8 cellular contexts compared by ENCODE assay signal in genomic region chr19:1001538-1002166, GRCh38. TPM values are rescaled to one million over a fixed set of nuclear protein-coding genes. Genes with fewer than 3 reads are reported as not detected.
DNase-seq lines count a peak whose midpoint lies in the region; ATAC-seq, FAIRE-seq and TF ChIP-seq lines count a peak whose summit lies in the region.

No MANE protein-coding gene starts in this region.

- BruUV-seq in HCT116 (replicated peaks; lab: Mats Ljungman, UMichigan) (no TSS peak), GM12878 (replicated peaks; lab: Mats Ljungman, UMichigan) (no TSS peak)

- no peaks in the 10 kb centered on the region for H4K20me1 ChIP-seq in HCT116 (ENCODE audit: insufficient read depth)
- no peaks in the 10 kb centered on the region for H4K20me1 ChIP-seq in GM12878 (ENCODE audit: control insufficient read depth, insufficient read depth)

- peak; percentile 81 for DNase-seq in AG20443 (ENCODE audit: low spot score)
- no peak for DNase-seq in HCT116 (ENCODE audit: low read depth, low spot score)
- DNase-seq in T1000 (lab: John Stamatoyannopoulos, UW), result peak; percentile 51
- no peak for DNase-seq in GM12878 (ENCODE audit: low read depth, low spot score)
- no peak for DNase-seq in kidney epithelial cell (ENCODE audit: low read depth)
- DNase-seq in stimulated activated CD8-positive, alpha-beta memory T cell treated with anti-CD3 and anti-CD28 coated beads, Interleukin-12 subunit alpha, Interleukin-12 subunit beta, amount 100 ng/mL, for 1 hour (ENCODE audit: low read depth), result peak; percentile 63
- no peak for DNase-seq in mucosa of gallbladder (ENCODE audit: low spot score)
- no peak for DNase-seq in hippocampal formation (lab: John Stamatoyannopoulos, UW)

- SMC1A ChIA-PET in GM12878 (lab: Charles Lee; ENCODE audit: uncharacterized antibody, unreplicated experiment), result interaction anchor here (1.0 kb wide), 1 partner anchor 202 kb away, joined by 6 read pairs; no protein-coding TSS in a partner anchor

- POLR2A ChIA-PET in HCT116 (lab: Charles Lee), result no interaction called here
- POLR2A ChIA-PET in GM12878 (lab: Charles Lee), result interaction anchor here (0.6 to 1.1 kb wide), 3 partner anchors 18 to 231 kb away, joined by 3 read pairs; partner anchors contain the start of genes MED16 and RNU6-9

- H3K4me1 ChIP-seq in HCT116 (ENCODE audit: control insufficient read depth in 1 of 2, insufficient read depth in 2 of 2, low read length in 2 of 2) (peaks cover 5 to 12% of the 10 kb centered on the region in 2 experiments; a peak in 3 of 4 replicates), GM12878 (ENCODE audit: control insufficient read depth, insufficient read depth, low read length) (no peaks in the 10 kb centered on the region)

- H3K36me3 ChIP-seq in HCT116 (ENCODE audit: control insufficient read depth in 1 of 2, insufficient read depth in 2 of 2, low read length in 2 of 2), result no peaks in the 10 kb centered on the region
- H3K36me3 ChIP-seq in GM12878 (ENCODE audit: control insufficient read depth in 2 of 2, insufficient read depth in 2 of 2, low read length in 1 of 2), result no peaks in the 10 kb centered on the region
- H3K36me3 ChIP-seq in kidney epithelial cell (ENCODE audit: control insufficient read depth, insufficient read depth, low read length), result no peaks in the 10 kb centered on the region

- H3K27me3 ChIP-seq in HCT116 (ENCODE audit: insufficient read depth, low read length) (no peaks in the 10 kb centered on the region), GM12878 (replicated peaks in 1 of 2; ENCODE audit: control insufficient read depth in 2 of 2, insufficient read depth in 2 of 2, low read length in 1 of 2) (peaks cover 3 to 5% of the 10 kb centered on the region in 2 experiments; a peak in 3 of 4 replicates), kidney epithelial cell (ENCODE audit: control insufficient read depth, insufficient read depth, low read length) (peaks cover 60% of the 10 kb centered on the region)

- no peak overlapping the region for H3K27ac ChIP-seq in HCT116 (ENCODE audit: low read depth, low read length)
- no peak overlapping the region for H3K27ac ChIP-seq in GM12878 (ENCODE audit: control insufficient read depth, insufficient read depth)

- TF ChIP-seq EP300 in GM12878 (IDR thresholded peaks at IDR 0.05; ENCODE audit: borderline replicate concordance in 1 of 2, control insufficient read depth in 1 of 2, low read depth in 2 of 2, low read length in 2 of 2), result no peak

- H3K79me2 ChIP-seq in HCT116 (ENCODE audit: insufficient read depth, low read length), result no peaks in the 10 kb centered on the region
- H3K79me2 ChIP-seq in GM12878 (ENCODE audit: control insufficient read depth, insufficient read depth, low read length), result no peaks in the 10 kb centered on the region

- H3K4me2 ChIP-seq in HCT116 (ENCODE audit: low read length), result peak overlapping the region; percentile 28
- H3K4me2 ChIP-seq in GM12878 (ENCODE audit: control insufficient read depth, insufficient read depth), result no peak overlapping the region

- TF ChIP-seq RAD21 in HCT116 (IDR thresholded peaks at IDR 0.05; ENCODE audit: low read depth) (peak; percentile 91), GM12878 (IDR thresholded peaks at IDR 0.05; ENCODE audit: insufficient read depth, low read depth, low read length) (peak; percentile 66)

- no peak overlapping the region for H3K9ac ChIP-seq in HCT116 (ENCODE audit: low read length)
- no peak overlapping the region for H3K9ac ChIP-seq in GM12878 (ENCODE audit: control insufficient read depth, insufficient read depth, low read length)

- H3K4me3 ChIP-seq in HCT116 (replicated peaks in 1 of 2; ENCODE audit: low read depth in 1 of 2, low read length in 2 of 2) (no peak overlapping the region), GM12878 (no peak overlapping the region), kidney epithelial cell (ENCODE audit: low read depth, low read length) (no peak overlapping the region)

- intact Hi-C loops in HCT116 (cut with micrococcal nuclease) (no loop called here), GM12878 (cut with micrococcal nuclease; ENCODE audit: unreplicated experiment) (loop anchor here (1.0 kb wide), 1 partner anchor 80 kb away; no protein-coding TSS in a partner anchor)

- peak; percentile 81 to 89 (median 87) for TF ChIP-seq CTCF in HCT116 (IDR thresholded peaks at IDR 0.05 in 2 of 3, conservative IDR thresholded peaks at IDR 0.05 in 1 of 3; ENCODE audit: borderline replicate concordance in 1 of 3, insufficient read depth in 1 of 3, low read depth in 2 of 3, low read length in 2 of 3)
- TF ChIP-seq CTCF in GM12878 (IDR thresholded peaks at IDR 0.05 in 2 of 3, conservative IDR thresholded peaks at IDR 0.05 in 1 of 3; ENCODE audit: control insufficient read depth in 2 of 3, extremely low read depth in 1 of 3, insufficient read depth in 1 of 3, low read depth in 3 of 3, low read length in 3 of 3), result peak; percentile 86 to 95 (median 95)
- TF ChIP-seq CTCF in kidney epithelial cell (IDR thresholded peaks at IDR 0.05; ENCODE audit: insufficient read depth, low read length, poor library complexity, severe bottlenecking), result peak; percentile 92

- CTCF ChIA-PET in HCT116 (lab: Charles Lee) (no interaction called here), GM12878 (lab: Yijun Ruan, JAX) (interaction anchor here (0.7 to 1.4 kb wide), 5 partner anchors 20 to 224 kb away, joined by 3 to 4 read pairs (median 3); partner anchors contain the start of gene RNU6-2)

- H3K9me3 ChIP-seq in HCT116 (ENCODE audit: control insufficient read depth in 1 of 2, insufficient read depth in 1 of 2, low read depth in 1 of 2, low read length in 2 of 2), result no peaks in the 10 kb centered on the region
- no peaks in the 10 kb centered on the region for H3K9me3 ChIP-seq in GM12878 (replicated peaks; ENCODE audit: control insufficient read depth, insufficient read depth, low read length)

- RAD21 ChIA-PET in HCT116 (lab: Charles Lee; ENCODE audit: low non-redundant PET in 1 of 2, low total read pairs in 2 of 2, uncharacterized antibody in 2 of 2, unreplicated experiment in 2 of 2) (interaction anchor here in 1 of 2 experiments (0.6 kb wide), 1 partner anchor 85 kb away, joined by 3 read pairs; no protein-coding TSS in a partner anchor), GM12878 (lab: Charles Lee; ENCODE audit: unreplicated experiment) (interaction anchor here (0.6 to 1.4 kb wide), 4 partner anchors 91 to 203 kb away, joined by 3 to 4 read pairs (median 4); no protein-coding TSS in a partner anchor)

- TF ChIP-seq POLR2A in HCT116 (IDR thresholded peaks at IDR 0.05; ENCODE audit: borderline replicate concordance, extremely low read depth, insufficient read depth, insufficient read length), result no peak
- TF ChIP-seq POLR2A in GM12878 (IDR thresholded peaks at IDR 0.05; ENCODE audit: low read depth, low read length), result no peak

- H3K9me2 ChIP-seq in HCT116 (ENCODE audit: insufficient read depth), result no peaks in the 10 kb centered on the region

- FAIRE-seq in GM12878 (lab: Jason Lieb, UNC), result no peak

- in situ Hi-C loops in GM12878 (cut with MboI), result no loop called here

- peak; percentile 77 for ATAC-seq in HCT116
- ATAC-seq in GM12878, result peak; percentile 92

- H2AFZ ChIP-seq in HCT116 (ENCODE audit: low read depth, low read length, poor library complexity, severe bottlenecking) (peak overlapping the region; percentile 17), GM12878 (ENCODE audit: control insufficient read depth, low read depth, low read length) (no peak overlapping the region)

- WGBS in GM12878 (ENCODE audit: insufficient coverage, insufficient replicate concordance, low lambda C conversion rate, missing lambda C conversion rate), result 12% methylated on average over 20 of the region's 20 CpGs

RNA-seq across cellular contexts. Expression of gene GRIN3B, which starts 1.4 kb away (rescaled TPM):
- total RNA-seq in HCT116 (2021; ENCODE audit: unreplicated experiment), result 0.69 TPM
- polyA plus RNA-seq in HCT116 (2012), result 0.64 and 0.65 TPM in 2 replicates
- total RNA-seq in GM12878 (2013; cell fraction: nucleolus; rRNA removed), result 0.15 and 0.17 TPM in 2 replicates
- total RNA-seq in GM12878 (2014; rRNA removed), result not detected in 2 replicates
- total RNA-seq in GM12878 (2014; rRNA removed; fragmentation: Illumina TruSeq; extraction: Trizol), result not detected in 2 replicates
- 0.15 TPM in 1 of 2 replicates, not detected in the other for total RNA-seq in GM12878 (2021)
- not detected for polyA plus RNA-seq in GM12878 (2011; ENCODE audit: low read depth)
- polyA plus RNA-seq in GM12878 (2011; rRNA removed), result not detected in 2 replicates
- polyA plus RNA-seq in GM12878 (2011; cell fraction: cytosol; rRNA removed), result 0.20 TPM in 1 of 2 replicates, not detected in the other
- 0.04 and 0.10 TPM in 2 replicates for polyA plus RNA-seq in GM12878 (2011; cell fraction: nucleus; rRNA removed)
- 0.11 and 0.26 TPM in 2 replicates for polyA plus RNA-seq in GM12878 (2012)
- not detected in 2 replicates for polyA plus RNA-seq in GM12878 (2014; fragmentation: Illumina TruSeq; extraction: Trizol)
- polyA plus RNA-seq in GM12878 (2014; fragmentation: Nextera tagmentation; extraction: Ambion mirVana), result not detected
- not detected in 2 replicates for polyA plus RNA-seq in GM12878 (2014; rRNA removed)
- not detected for polyA plus RNA-seq in GM12878 (2016; fragmentation: Nextera tagmentation; extraction: Ambion mirVana)
- not detected in 2 replicates for polyA minus RNA-seq in GM12878 (2011; rRNA and poly(A)+ RNA removed)
- polyA minus RNA-seq in GM12878 (2011; cell fraction: cytosol; rRNA and poly(A)+ RNA removed), result not detected in 2 replicates
- polyA minus RNA-seq in GM12878 (2011; cell fraction: nucleus; rRNA and poly(A)+ RNA removed), result not detected in 2 replicates
- 0.08 and 1.6 TPM in 2 replicates for total RNA-seq in kidney epithelial cell
- 0.06 TPM for total RNA-seq in mucosa of gallbladder

RNA-seq across cellular contexts. Expression of gene WDR18, which starts 17.5 kb away (rescaled TPM):
- total RNA-seq in HCT116 (2021; ENCODE audit: unreplicated experiment), result 124 TPM
- 104 and 106 TPM in 2 replicates for polyA plus RNA-seq in HCT116 (2012)
- 32.4 and 34.2 TPM in 2 replicates for total RNA-seq in GM12878 (2013; cell fraction: nucleolus; rRNA removed)
- 85.0 and 97.5 TPM in 2 replicates for total RNA-seq in GM12878 (2014; rRNA removed)
- total RNA-seq in GM12878 (2014; rRNA removed; fragmentation: Illumina TruSeq; extraction: Trizol), result 13.6 and 16.5 TPM in 2 replicates
- total RNA-seq in GM12878 (2021), result 92.1 and 97.3 TPM in 2 replicates
- 15.8 TPM for polyA plus RNA-seq in GM12878 (2011; ENCODE audit: low read depth)
- polyA plus RNA-seq in GM12878 (2011; rRNA removed), result 7.5 and 27.3 TPM in 2 replicates
- 48.8 and 85.0 TPM in 2 replicates for polyA plus RNA-seq in GM12878 (2011; cell fraction: cytosol; rRNA removed)
- 165 and 192 TPM in 2 replicates for polyA plus RNA-seq in GM12878 (2011; cell fraction: nucleus; rRNA removed)
- polyA plus RNA-seq in GM12878 (2012), result 49.6 and 54.3 TPM in 2 replicates
- 4.5 and 8.8 TPM in 2 replicates for polyA plus RNA-seq in GM12878 (2014; fragmentation: Illumina TruSeq; extraction: Trizol)
- polyA plus RNA-seq in GM12878 (2014; fragmentation: Nextera tagmentation; extraction: Ambion mirVana), result 1 to 10 TPM; 3.0 to 3.3 TPM
- polyA plus RNA-seq in GM12878 (2014; rRNA removed), result 106 and 131 TPM in 2 replicates
- polyA plus RNA-seq in GM12878 (2016; fragmentation: Nextera tagmentation; extraction: Ambion mirVana), result 100 to 1,000 TPM; 192 to 206 TPM
- polyA minus RNA-seq in GM12878 (2011; rRNA and poly(A)+ RNA removed), result 22.5 and 45.0 TPM in 2 replicates
- polyA minus RNA-seq in GM12878 (2011; cell fraction: cytosol; rRNA and poly(A)+ RNA removed), result 36.3 and 42.0 TPM in 2 replicates
- polyA minus RNA-seq in GM12878 (2011; cell fraction: nucleus; rRNA and poly(A)+ RNA removed), result 27.1 and 39.9 TPM in 2 replicates
- 54.6 and 65.0 TPM in 2 replicates for total RNA-seq in kidney epithelial cell
- total RNA-seq in mucosa of gallbladder, result 52.5 TPM

RNA-seq across cellular contexts. Expression of gene TMEM259, which starts 19.3 kb away (rescaled TPM):
- total RNA-seq in HCT116 (2021; ENCODE audit: unreplicated experiment), result 202 TPM
- polyA plus RNA-seq in HCT116 (2012), result 168 and 187 TPM in 2 replicates
- total RNA-seq in GM12878 (2013; cell fraction: nucleolus; rRNA removed), result 180 and 203 TPM in 2 replicates
- 120 and 143 TPM in 2 replicates for total RNA-seq in GM12878 (2014; rRNA removed)
- total RNA-seq in GM12878 (2014; rRNA removed; fragmentation: Illumina TruSeq; extraction: Trizol), result 28.6 and 32.3 TPM in 2 replicates
- 144 and 155 TPM in 2 replicates for total RNA-seq in GM12878 (2021)
- polyA plus RNA-seq in GM12878 (2011; ENCODE audit: low read depth), result 27.3 TPM
- polyA plus RNA-seq in GM12878 (2011; rRNA removed), result 35.7 and 77.7 TPM in 2 replicates
- polyA plus RNA-seq in GM12878 (2011; cell fraction: cytosol; rRNA removed), result 90.0 and 162 TPM in 2 replicates
- 970 and 990 TPM in 2 replicates for polyA plus RNA-seq in GM12878 (2011; cell fraction: nucleus; rRNA removed)
- 108 and 115 TPM in 2 replicates for polyA plus RNA-seq in GM12878 (2012)
- 10.5 and 33.2 TPM in 2 replicates for polyA plus RNA-seq in GM12878 (2014; fragmentation: Illumina TruSeq; extraction: Trizol)
- polyA plus RNA-seq in GM12878 (2014; fragmentation: Nextera tagmentation; extraction: Ambion mirVana), result under 1 TPM; 0.43 to 0.86 TPM
- 184 and 247 TPM in 2 replicates for polyA plus RNA-seq in GM12878 (2014; rRNA removed)
- 10 to 100 TPM; 54.4 to 69.6 TPM for polyA plus RNA-seq in GM12878 (2016; fragmentation: Nextera tagmentation; extraction: Ambion mirVana)
- polyA minus RNA-seq in GM12878 (2011; rRNA and poly(A)+ RNA removed), result 44.8 and 49.7 TPM in 2 replicates
- polyA minus RNA-seq in GM12878 (2011; cell fraction: cytosol; rRNA and poly(A)+ RNA removed), result 18.7 and 26.3 TPM in 2 replicates
- polyA minus RNA-seq in GM12878 (2011; cell fraction: nucleus; rRNA and poly(A)+ RNA removed), result 57.7 and 78.5 TPM in 2 replicates
- 204 and 221 TPM in 2 replicates for total RNA-seq in kidney epithelial cell
- total RNA-seq in mucosa of gallbladder, result 182 TPM

RNA-seq across cellular contexts. Expression of gene RNU6-2, which starts 19.7 kb away (rescaled TPM):
- total RNA-seq in HCT116 (2021; ENCODE audit: unreplicated experiment) (not detected), GM12878 (2014; rRNA removed) (not detected in 2 replicates), GM12878 (2014; rRNA removed; fragmentation: Illumina TruSeq; extraction: Trizol) (not detected in 2 replicates), GM12878 (2021) (not detected in 2 replicates), kidney epithelial cell (not detected in 2 replicates), mucosa of gallbladder (not detected)
- polyA plus RNA-seq in HCT116 (2012), result not detected in 2 replicates
- total RNA-seq in GM12878 (2013; cell fraction: nucleolus; rRNA removed), result not detected in 2 replicates
- polyA plus RNA-seq in GM12878 (2011; ENCODE audit: low read depth), result not detected
- polyA plus RNA-seq in GM12878 (2011; rRNA removed) (not detected in 2 replicates), GM12878 (2014; fragmentation: Illumina TruSeq; extraction: Trizol) (not detected in 2 replicates), GM12878 (2014; fragmentation: Nextera tagmentation; extraction: Ambion mirVana) (not detected), GM12878 (2014; rRNA removed) (not detected in 2 replicates), GM12878 (2016; fragmentation: Nextera tagmentation; extraction: Ambion mirVana) (not detected)
- polyA plus RNA-seq in GM12878 (2011; cell fraction: cytosol; rRNA removed), result not detected in 2 replicates
- not detected in 2 replicates for polyA plus RNA-seq in GM12878 (2011; cell fraction: nucleus; rRNA removed)
- polyA plus RNA-seq in GM12878 (2012), result not detected in 2 replicates
- 1,322 TPM in 1 of 2 replicates, not detected in the other for polyA minus RNA-seq in GM12878 (2011; rRNA and poly(A)+ RNA removed)
- not detected in 2 replicates for polyA minus RNA-seq in GM12878 (2011; cell fraction: cytosol; rRNA and poly(A)+ RNA removed)
- under 0.01 TPM in 1 of 2 replicates, not detected in the other for polyA minus RNA-seq in GM12878 (2011; cell fraction: nucleus; rRNA and poly(A)+ RNA removed)

RNA-seq across cellular contexts. Expression of gene CNN2, which starts 24.8 kb away (rescaled TPM):
- 212 TPM for total RNA-seq in HCT116 (2021; ENCODE audit: unreplicated experiment)
- 140 and 171 TPM in 2 replicates for polyA plus RNA-seq in HCT116 (2012)
- 28.5 and 30.8 TPM in 2 replicates for total RNA-seq in GM12878 (2013; cell fraction: nucleolus; rRNA removed)
- 154 and 195 TPM in 2 replicates for total RNA-seq in GM12878 (2014; rRNA removed)
- 95.8 and 115 TPM in 2 replicates for total RNA-seq in GM12878 (2014; rRNA removed; fragmentation: Illumina TruSeq; extraction: Trizol)
- total RNA-seq in GM12878 (2021), result 289 and 311 TPM in 2 replicates
- polyA plus RNA-seq in GM12878 (2011; ENCODE audit: low read depth), result 64.3 TPM
- 28.6 and 54.2 TPM in 2 replicates for polyA plus RNA-seq in GM12878 (2011; rRNA removed)
- 104 and 118 TPM in 2 replicates for polyA plus RNA-seq in GM12878 (2011; cell fraction: cytosol; rRNA removed)
- 80.2 and 133 TPM in 2 replicates for polyA plus RNA-seq in GM12878 (2011; cell fraction: nucleus; rRNA removed)
- 117 and 149 TPM in 2 replicates for polyA plus RNA-seq in GM12878 (2012)
- polyA plus RNA-seq in GM12878 (2014; fragmentation: Illumina TruSeq; extraction: Trizol), result 60.1 and 168 TPM in 2 replicates
- 10 to 100 TPM; 34.7 to 42.5 TPM for polyA plus RNA-seq in GM12878 (2014; fragmentation: Nextera tagmentation; extraction: Ambion mirVana)
- polyA plus RNA-seq in GM12878 (2014; rRNA removed), result 177 and 213 TPM in 2 replicates
- 100 to 1,000 TPM; 269 to 273 TPM for polyA plus RNA-seq in GM12878 (2016; fragmentation: Nextera tagmentation; extraction: Ambion mirVana)
- polyA minus RNA-seq in GM12878 (2011; rRNA and poly(A)+ RNA removed), result 71.8 and 98.5 TPM in 2 replicates
- 91.4 and 128 TPM in 2 replicates for polyA minus RNA-seq in GM12878 (2011; cell fraction: cytosol; rRNA and poly(A)+ RNA removed)
- 14.9 and 31.0 TPM in 2 replicates for polyA minus RNA-seq in GM12878 (2011; cell fraction: nucleus; rRNA and poly(A)+ RNA removed)
- 285 and 314 TPM in 2 replicates for total RNA-seq in kidney epithelial cell
- total RNA-seq in mucosa of gallbladder, result 104 TPM

Comparison
In these comparisons a context has a peak if more than half of its experiments do, and no peak if none do; other contexts are left out.
1. DNase-seq: peak in AG20443 (single experiment), T1000 (single experiment) and stimulated activated CD8-positive, alpha-beta memory T cell treated with anti-CD3 and anti-CD28 coated beads, Interleukin-12 subunit alpha, Interleukin-12 subunit beta, amount 100 ng/mL, for 1 hour (single experiment); none in HCT116 (single experiment), GM12878 (single experiment), kidney epithelial cell (single experiment), mucosa of gallbladder (single experiment) and hippocampal formation (0 of 2).
2. Peak in every context shown above with its lines, with median percentiles within 50 percentile points of each other: CTCF ChIP-seq.